In the genomic region with DNA sequence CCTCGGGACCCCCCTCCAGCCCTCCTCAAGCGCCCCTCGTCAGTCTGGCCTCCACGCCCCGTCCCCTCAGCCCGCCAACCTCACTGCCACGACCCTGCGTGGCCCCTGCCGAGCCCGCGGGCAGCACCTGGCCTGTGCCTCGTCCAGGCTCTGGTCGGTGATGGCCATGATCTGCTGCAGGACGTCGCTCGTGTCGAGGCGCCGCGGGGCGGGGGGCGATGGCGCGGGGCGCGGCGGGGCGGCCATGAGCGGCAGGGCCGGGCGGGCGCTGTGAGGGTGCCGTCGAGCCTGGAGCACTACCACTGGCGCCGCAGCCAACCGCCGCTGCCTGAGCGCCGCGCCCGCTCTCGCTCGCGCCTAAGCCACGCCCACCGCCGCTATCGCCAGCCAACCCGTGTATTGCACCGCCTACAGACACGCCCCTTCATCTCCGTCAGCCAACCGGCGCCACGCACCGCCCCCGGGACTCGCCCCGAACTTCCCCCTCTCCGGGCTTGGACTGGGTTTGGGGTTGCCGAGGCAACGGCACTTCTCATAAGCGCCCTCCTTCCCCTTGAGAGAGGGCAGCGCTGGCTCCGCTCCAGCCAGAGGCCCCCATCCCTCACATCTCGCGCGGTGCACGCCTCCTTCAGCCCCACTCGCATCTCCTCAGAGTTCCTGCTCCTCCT, we compare ENCODE assay signal across 8 cellular contexts. TPM values are rescaled to one million over a fixed set of nuclear protein-coding genes. Genes with fewer than 3 reads are reported as not detected.
DNase-seq lines count a peak whose midpoint lies in the region; ATAC-seq and TF ChIP-seq lines count a peak whose summit lies in the region.

A gene with protein sequence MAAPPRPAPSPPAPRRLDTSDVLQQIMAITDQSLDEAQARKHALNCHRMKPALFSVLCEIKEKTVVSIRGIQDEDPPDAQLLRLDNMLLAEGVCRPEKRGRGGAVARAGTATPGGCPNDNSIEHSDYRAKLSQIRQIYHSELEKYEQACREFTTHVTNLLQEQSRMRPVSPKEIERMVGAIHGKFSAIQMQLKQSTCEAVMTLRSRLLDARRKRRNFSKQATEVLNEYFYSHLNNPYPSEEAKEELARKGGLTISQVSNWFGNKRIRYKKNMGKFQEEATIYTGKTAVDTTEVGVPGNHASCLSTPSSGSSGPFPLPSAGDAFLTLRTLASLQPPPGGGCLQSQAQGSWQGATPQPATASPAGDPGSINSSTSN (minus strand): TSS at position 304 of the 668 bp plus-strand sequence. CDS start 58 bp downstream, at position 246.

- peak within 1 kb of the TSS; percentile 88 for H3K27ac Mint-ChIP-seq in activated CD4-positive, alpha-beta T cell treated with anti-CD3 and anti-CD28 coated beads, Interleukin-2, amount 10 ng/mL, durations not matched to agents 7 days and 5 days
- peak within 1 kb of the TSS; percentile 56 for H3K27ac Mint-ChIP-seq in dendritic cell treated with granulocyte-macrophage colony-stimulating factor and Interleukin-4, amounts not matched to agents 40 ng/mL and 50 ng/mL, for 4 days

- TF ChIP-seq POLR2A in lower leg skin (IDR thresholded peaks at IDR 0.05), result no peak

- CTCF ChIA-PET in activated CD4-positive, alpha-beta T cell treated with anti-CD3 and anti-CD28 coated beads, Interleukin-2, amount 10 ng/mL, durations not matched to agents 7 days and 5 days (lab: Charles Lee), result interaction anchor here (1.0 to 2.1 kb wide), 2 partner anchors 9 to 25 kb away, joined by 3 to 5 read pairs; a partner anchor contains a TSS

- DNase-seq in C1 segment of cervical spinal cord (lab: John Stamatoyannopoulos, UW) (peak in 13 of 14 donors; percentile 28 to 87 (median 72)), NCI-H526 (lab: John Stamatoyannopoulos, UW) (peak; percentile 83 to 94), lower leg skin (ENCODE audit: low spot score in 2 of 2) (peak; percentile 94 to 99)
- peak; percentile 99 for DNase-seq in activated CD4-positive, alpha-beta T cell treated with anti-CD3 and anti-CD28 coated beads, Interleukin-2, amount 10 ng/mL, durations not matched to agents 7 days and 5 days
- peak; percentile 98 to 99 for DNase-seq in stimulated activated CD4-positive, alpha-beta T cell treated with anti-CD3 and anti-CD28 coated beads, Interleukin-4, amount 100 ng/mL, for 48 hours (ENCODE audit: low read depth in 2 of 2)

- ATAC-seq in GM19324 (IDR thresholded peaks at IDR 0.05; ENCODE audit: low FRiP score, unreplicated experiment), result peak; percentile 94
- ATAC-seq in HG03457 (IDR thresholded peaks at IDR 0.05; ENCODE audit: unreplicated experiment), result peak; percentile 85

- 1 to 2% methylated on average over 38 to 66 of the region's 71 CpGs for WGBS in lower leg skin, 2 donors

- H3K4me1 Mint-ChIP-seq in activated CD4-positive, alpha-beta T cell treated with anti-CD3 and anti-CD28 coated beads, Interleukin-2, amount 10 ng/mL, durations not matched to agents 7 days and 5 days, result peaks cover 47% of the 10 kb centered on the region
- peaks cover 30% of the 10 kb centered on the region for H3K4me1 Mint-ChIP-seq in dendritic cell treated with granulocyte-macrophage colony-stimulating factor and Interleukin-4, amounts not matched to agents 40 ng/mL and 50 ng/mL, for 4 days (ENCODE audit: low read depth)

- H3K36me3 Mint-ChIP-seq in activated CD4-positive, alpha-beta T cell treated with anti-CD3 and anti-CD28 coated beads, Interleukin-2, amount 10 ng/mL, durations not matched to agents 7 days and 5 days (ENCODE audit: low read depth), result peaks cover 33% of the 10 kb centered on the region
- H3K36me3 Mint-ChIP-seq in dendritic cell treated with granulocyte-macrophage colony-stimulating factor and Interleukin-4, amounts not matched to agents 40 ng/mL and 50 ng/mL, for 4 days (ENCODE audit: low read depth), result peaks cover 14% of the 10 kb centered on the region

- no peaks in the 10 kb centered on the region for H3K9me3 Mint-ChIP-seq in activated CD4-positive, alpha-beta T cell treated with anti-CD3 and anti-CD28 coated beads, Interleukin-2, amount 10 ng/mL, durations not matched to agents 7 days and 5 days
- no peaks in the 10 kb centered on the region for H3K9me3 Mint-ChIP-seq in dendritic cell treated with granulocyte-macrophage colony-stimulating factor and Interleukin-4, amounts not matched to agents 40 ng/mL and 50 ng/mL, for 4 days

- TF ChIP-seq CTCF in lower leg skin (IDR thresholded peaks at IDR 0.05), result no peak

- H3K27me3 Mint-ChIP-seq in activated CD4-positive, alpha-beta T cell treated with anti-CD3 and anti-CD28 coated beads, Interleukin-2, amount 10 ng/mL, durations not matched to agents 7 days and 5 days, result no peaks in the 10 kb centered on the region
- H3K27me3 Mint-ChIP-seq in dendritic cell treated with granulocyte-macrophage colony-stimulating factor and Interleukin-4, amounts not matched to agents 40 ng/mL and 50 ng/mL, for 4 days, result peaks cover 9% of the 10 kb centered on the region

- POLR2A ChIA-PET in activated CD4-positive, alpha-beta T cell treated with anti-CD3 and anti-CD28 coated beads, Interleukin-2, amount 10 ng/mL, durations not matched to agents 7 days and 5 days (lab: Charles Lee), result no interaction called here

- peak within 1 kb of the TSS; percentile 40 for H3K4me3 ChIP-seq in lower leg skin (ENCODE audit: low read depth, poor library complexity, severe bottlenecking)

- intact Hi-C loops in dendritic cell treated with granulocyte-macrophage colony-stimulating factor and Interleukin-4, amounts not matched to agents 40 ng/mL and 50 ng/mL, for 4 days (cut with micrococcal nuclease), result loop anchor here (2.0 kb wide), 1 partner anchor 44 kb away; a partner anchor contains a TSS
- intact Hi-C loops in lower leg skin (cut with DNase I; ENCODE audit: low total_unique reads), result no loop called here

- peak within 1 kb of the TSS; percentile 95 for H3K4me3 Mint-ChIP-seq in activated CD4-positive, alpha-beta T cell treated with anti-CD3 and anti-CD28 coated beads, Interleukin-2, amount 10 ng/mL, durations not matched to agents 7 days and 5 days
- peak within 1 kb of the TSS; percentile 44 for H3K4me3 Mint-ChIP-seq in dendritic cell treated with granulocyte-macrophage colony-stimulating factor and Interleukin-4, amounts not matched to agents 40 ng/mL and 50 ng/mL, for 4 days

RNA-seq across cellular contexts. Expression of the gene that starts here (rescaled TPM):
- total RNA-seq in activated CD4-positive, alpha-beta T cell treated with anti-CD3 and anti-CD28 coated beads, Interleukin-2, amount 10 ng/mL, durations not matched to agents 7 days and 5 days, result 10 to 100 TPM; 34.4 to 38.4 TPM
- 10 to 100 TPM in 1 of 4 donors, 1 to 10 TPM in 3; 3.8 to 15.8 (median 5.9) TPM for total RNA-seq in lower leg skin

Comparison
In these comparisons a context has a peak if more than half of its experiments do, and no peak if none do; other contexts are left out.
1. Peak in every context shown above with its lines: DNase-seq, ATAC-seq and H3K4me3 ChIP-seq.